Comparison of ENCODE assay signal across 37 cellular contexts in genomic region chr18:8498905-8499304, GRCh38.
"Had no signal": no experiment of that assay in that cellular context is flagged by ENCODE, and none has a peak within 500 bp of the region (broad histone marks: within the 10 kb centered on the region; RNA-seq: fewer than 3 reads in every experiment).

No MANE protein-coding gene starts in this region.

- H3K27me3 ChIP-seq: adrenal gland, ascending aorta, body of pancreas, brain microvascular endothelial cell, breast epithelium, cardiac muscle cell had no signal

- H3K36me3 ChIP-seq: adrenal gland, ascending aorta, brain microvascular endothelial cell, breast epithelium, cardiac muscle cell had no signal

- H3K4me3 ChIP-seq: adrenal gland, ascending aorta, body of pancreas, breast epithelium, cardiac muscle cell had no signal

- H3K9me3 Mint-ChIP-seq: activated naive CD4-positive, alpha-beta T cell treated with anti-CD3 and anti-CD28 coated beads for 36 hours; activated naive CD4-positive, alpha-beta T cell treated with anti-CD3 and anti-CD28 coated beads, Interleukin-2, amount 10 ng/mL, durations not matched to agents 7 days and 5 days; activated naive CD4-positive, alpha-beta T cell treated with anti-CD3 and anti-CD28 coated beads, Interleukin-2, amount 50 U/mL, for 24 hours; activated naive CD4-positive, alpha-beta T cell treated with anti-CD3 and anti-CD28 coated beads, Interleukin-2, amount 50 U/mL, for 72 hours; activated naive CD8-positive, alpha-beta T cell treated with anti-CD3 and anti-CD28 coated beads for 36 hours; activated naive CD8-positive, alpha-beta T cell treated with anti-CD3 and anti-CD28 coated beads, Interleukin-2, amount 50 U/mL, for 24 hours; activated T-cell treated with anti-CD3 and anti-CD28 coated beads, Interleukin-2, amount 50 U/mL, for 24 hours; activated T-cell treated with anti-CD3 and anti-CD28 coated beads, Interleukin-2, amount 50 U/mL, for 4 hours; activated T-cell treated with anti-CD3 and anti-CD28 coated beads, Interleukin-2, amount 50 U/mL, for 72 hours; activated T-helper 1 cell treated with anti-CD3 and anti-CD28 coated beads, Interleukin-12 subunit alpha, Interleukin-12 subunit beta, Interleukin-2, Interleukin-4 antibody, amounts not matched to agents 30 ng/mL and 10 ng/mL and 1 ng/mL, durations not matched to agents 14 hours and 24 hours and 36 hours; activated T-helper 17 cell treated with anti-CD3 and anti-CD28 coated beads, Interleukin-2, amount 50 U/mL, for 72 hours; activated T-helper 2 cell treated with anti-CD3 and anti-CD28 coated beads, Interferon-gamma antibody, Interleukin-2, Interleukin-4, amounts not matched to agents 10 μg/mL and 5 μg/mL and 100 μg/mL, durations not matched to agents 14 hours and 24 hours and 36 hours; central memory CD8-positive, alpha-beta T cell had no signal

- H3K36me3 Mint-ChIP-seq: activated naive CD4-positive, alpha-beta T cell treated with anti-CD3 and anti-CD28 coated beads, Interleukin-2, amount 10 ng/mL, durations not matched to agents 7 days and 5 days; activated naive CD4-positive, alpha-beta T cell treated with anti-CD3 and anti-CD28 coated beads, Interleukin-2, amount 50 U/mL, for 24 hours; activated naive CD4-positive, alpha-beta T cell treated with anti-CD3 and anti-CD28 coated beads, Interleukin-2, amount 50 U/mL, for 72 hours; activated naive CD8-positive, alpha-beta T cell; activated naive CD8-positive, alpha-beta T cell treated with anti-CD3 and anti-CD28 coated beads for 36 hours; activated naive CD8-positive, alpha-beta T cell treated with anti-CD3 and anti-CD28 coated beads, Interleukin-2, amount 10 ng/mL, durations not matched to agents 7 days and 5 days; brain had no signal

- H3K27me3 Mint-ChIP-seq: activated naive CD8-positive, alpha-beta T cell treated with anti-CD3 and anti-CD28 coated beads for 36 hours had no signal

- H3K9me3 ChIP-seq: adrenal gland, ascending aorta, body of pancreas had no signal

- ATAC-seq: activated naive CD4-positive, alpha-beta T cell treated with anti-CD3 and anti-CD28 coated beads, Interleukin-2, amount 50 U/mL, for 72 hours; activated naive CD8-positive, alpha-beta T cell treated with anti-CD3 and anti-CD28 coated beads, Interleukin-2, amount 50 U/mL, for 24 hours; activated T-cell treated with anti-CD3 and anti-CD28 coated beads, Interleukin-2, amount 50 U/mL, for 4 hours; activated T-cell treated with anti-CD3 and anti-CD28 coated beads, Interleukin-2, amount 50 U/mL, for 72 hours; activated T-helper 17 cell treated with anti-CD3 and anti-CD28 coated beads, Interleukin-2, amount 50 U/mL, for 72 hours; body of pancreas had no signal

- H3K27ac Mint-ChIP-seq: activated naive CD4-positive, alpha-beta T cell treated with anti-CD3 and anti-CD28 coated beads for 36 hours; activated naive CD4-positive, alpha-beta T cell treated with anti-CD3 and anti-CD28 coated beads, Interleukin-2, amount 10 ng/mL, durations not matched to agents 7 days and 5 days; activated naive CD4-positive, alpha-beta T cell treated with anti-CD3 and anti-CD28 coated beads, Interleukin-2, amount 50 U/mL, for 24 hours; activated naive CD8-positive, alpha-beta T cell; activated naive CD8-positive, alpha-beta T cell treated with anti-CD3 and anti-CD28 coated beads for 36 hours; activated naive CD8-positive, alpha-beta T cell treated with anti-CD3 and anti-CD28 coated beads, Interleukin-2, amount 10 ng/mL, durations not matched to agents 7 days and 5 days; activated naive CD8-positive, alpha-beta T cell treated with anti-CD3 and anti-CD28 coated beads, Interleukin-2, amount 50 U/mL, for 24 hours; activated T-cell treated with anti-CD3 and anti-CD28 coated beads, Interleukin-2, amount 50 U/mL, for 24 hours; activated T-cell treated with anti-CD3 and anti-CD28 coated beads, Interleukin-2, amount 50 U/mL, for 72 hours; activated T-helper 1 cell treated with anti-CD3 and anti-CD28 coated beads, Interleukin-12 subunit alpha, Interleukin-12 subunit beta, Interleukin-2, Interleukin-4 antibody, amounts not matched to agents 30 ng/mL and 10 ng/mL and 1 ng/mL, durations not matched to agents 14 hours and 24 hours and 36 hours; activated T-helper 17 cell treated with anti-CD3 and anti-CD28 coated beads, Interleukin-2, amount 50 U/mL, for 72 hours; activated T-helper 2 cell treated with anti-CD3 and anti-CD28 coated beads, Interferon-gamma antibody, Interleukin-2, Interleukin-4, amounts not matched to agents 10 μg/mL and 5 μg/mL and 100 μg/mL, durations not matched to agents 14 hours and 24 hours and 36 hours had no signal

- H3K4me3 Mint-ChIP-seq: activated naive CD4-positive, alpha-beta T cell treated with anti-CD3 and anti-CD28 coated beads for 36 hours; activated naive CD4-positive, alpha-beta T cell treated with anti-CD3 and anti-CD28 coated beads, Interleukin-2, amount 10 ng/mL, durations not matched to agents 7 days and 5 days; activated naive CD4-positive, alpha-beta T cell treated with anti-CD3 and anti-CD28 coated beads, Interleukin-2, amount 50 U/mL, for 24 hours; activated naive CD8-positive, alpha-beta T cell; activated naive CD8-positive, alpha-beta T cell treated with anti-CD3 and anti-CD28 coated beads for 36 hours; activated naive CD8-positive, alpha-beta T cell treated with anti-CD3 and anti-CD28 coated beads, Interleukin-2, amount 10 ng/mL, durations not matched to agents 7 days and 5 days; activated naive CD8-positive, alpha-beta T cell treated with anti-CD3 and anti-CD28 coated beads, Interleukin-2, amount 50 U/mL, for 24 hours; activated T-cell treated with anti-CD3 and anti-CD28 coated beads, Interleukin-2, amount 50 U/mL, for 24 hours; activated T-cell treated with anti-CD3 and anti-CD28 coated beads, Interleukin-2, amount 50 U/mL, for 4 hours; activated T-cell treated with anti-CD3 and anti-CD28 coated beads, Interleukin-2, amount 50 U/mL, for 72 hours; activated T-helper 1 cell treated with anti-CD3 and anti-CD28 coated beads, Interleukin-12 subunit alpha, Interleukin-12 subunit beta, Interleukin-2, Interleukin-4 antibody, amounts not matched to agents 30 ng/mL and 10 ng/mL and 1 ng/mL, durations not matched to agents 14 hours and 24 hours and 36 hours; activated T-helper 17 cell treated with anti-CD3 and anti-CD28 coated beads, Interleukin-2, amount 50 U/mL, for 72 hours; brain; central memory CD8-positive, alpha-beta T cell had no signal

- DNase-seq: activated effector memory CD4-positive, alpha-beta T cell treated with anti-CD3 and anti-CD28 coated beads, Interleukin-2, amount 50 U/mL, for 16 hours; activated effector memory CD4-positive, alpha-beta T cell treated with Interleukin-2 at 50 U/mL for 16 hours; activated gamma-delta T cell; activated gamma-delta T cell treated with Interleukin-2 at 50 U/mL for 16 hours; activated naive CD4-positive, alpha-beta T cell; activated naive CD4-positive, alpha-beta T cell treated with anti-CD3 and anti-CD28 coated beads for 36 hours; activated naive CD4-positive, alpha-beta T cell treated with anti-CD3 and anti-CD28 coated beads, Interleukin-2, amount 10 ng/mL, durations not matched to agents 7 days and 5 days; activated naive CD4-positive, alpha-beta T cell treated with anti-CD3 and anti-CD28 coated beads, Interleukin-2, amount 50 U/mL, for 16 hours; activated naive CD4-positive, alpha-beta T cell treated with Interleukin-2 at 50 U/mL for 16 hours; activated naive CD8-positive, alpha-beta T cell treated with anti-CD3 and anti-CD28 coated beads for 36 hours; activated naive CD8-positive, alpha-beta T cell treated with anti-CD3 and anti-CD28 coated beads, Interleukin-2, amount 10 ng/mL, durations not matched to agents 7 days and 5 days; activated naive CD8-positive, alpha-beta T cell treated with anti-CD3 and anti-CD28 coated beads, Interleukin-2, amount 50 U/mL, for 24 hours; activated T-cell treated with anti-CD3 and anti-CD28 coated beads, Interleukin-2, amount 50 U/mL, for 24 hours; activated T-cell treated with anti-CD3 and anti-CD28 coated beads, Interleukin-2, amount 50 U/mL, for 4 hours; activated T-cell treated with anti-CD3 and anti-CD28 coated beads, Interleukin-2, amount 50 U/mL, for 48 hours; activated T-cell treated with anti-CD3 and anti-CD28 coated beads, Interleukin-2, amount 50 U/mL, for 72 hours; adrenal gland; amniotic stem cell; amygdala; anterior cingulate cortex; aorta; body of pancreas; brain microvascular endothelial cell; caudate nucleus; central memory CD4-positive, alpha-beta T cell; cerebellar nuclear complex had no signal

- H3K4me1 Mint-ChIP-seq: activated naive CD4-positive, alpha-beta T cell treated with anti-CD3 and anti-CD28 coated beads, Interleukin-2, amount 10 ng/mL, durations not matched to agents 7 days and 5 days; activated naive CD4-positive, alpha-beta T cell treated with anti-CD3 and anti-CD28 coated beads, Interleukin-2, amount 50 U/mL, for 24 hours; activated naive CD8-positive, alpha-beta T cell treated with anti-CD3 and anti-CD28 coated beads for 36 hours; activated naive CD8-positive, alpha-beta T cell treated with anti-CD3 and anti-CD28 coated beads, Interleukin-2, amount 10 ng/mL, durations not matched to agents 7 days and 5 days; activated naive CD8-positive, alpha-beta T cell treated with anti-CD3 and anti-CD28 coated beads, Interleukin-2, amount 50 U/mL, for 24 hours; activated T-helper 17 cell treated with anti-CD3 and anti-CD28 coated beads, Interleukin-2, amount 50 U/mL, for 72 hours; central memory CD8-positive, alpha-beta T cell had no signal

- H3K4me1 ChIP-seq: adrenal gland, ascending aorta, body of pancreas, breast epithelium had no signal

- H3K27ac ChIP-seq: adrenal gland, ascending aorta, body of pancreas, brain microvascular endothelial cell, breast epithelium, cardiac muscle cell had no signal
